In the genomic region with DNA sequence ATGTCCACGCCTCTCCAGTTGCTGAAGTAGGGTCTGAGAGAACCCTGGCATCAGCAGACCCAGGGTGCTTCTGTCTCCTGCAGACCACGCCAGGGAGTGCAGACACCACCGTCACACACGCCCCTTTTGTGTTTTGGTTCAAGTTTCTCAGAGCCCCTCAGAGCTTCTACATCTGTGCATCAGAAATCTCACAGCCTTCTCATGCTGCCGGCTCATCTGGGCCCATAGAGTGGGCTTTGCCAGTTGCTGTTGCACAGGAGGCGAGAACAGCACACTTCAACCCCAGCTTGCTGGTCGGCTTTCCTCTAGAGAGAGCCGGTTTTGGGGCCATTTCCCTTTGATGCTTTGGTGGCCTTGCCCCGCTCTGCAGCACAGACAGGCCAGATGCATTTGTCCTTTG, we compare ENCODE assay signal across 15 cellular contexts.
DNase-seq lines count a peak whose midpoint lies in the region; ATAC-seq and TF ChIP-seq lines count a peak whose summit lies in the region.
"Had no signal": no experiment of that assay in that cellular context is flagged by ENCODE, and none has a peak within 500 bp of the region (broad histone marks: within the 10 kb centered on the region; RNA-seq: fewer than 3 reads in every experiment).

No MANE protein-coding gene starts in this region.

- no peaks in the 10 kb centered on the region for H3K27me3 Mint-ChIP-seq in activated CD4-positive, alpha-beta memory T cell treated with anti-CD3 and anti-CD28 coated beads for 36 hours
- no peaks in the 10 kb centered on the region for H3K27me3 Mint-ChIP-seq in activated CD4-positive, alpha-beta memory T cell treated with anti-CD3 and anti-CD28 coated beads, Interleukin-2, amount 10 ng/mL, durations not matched to agents 7 days and 5 days

- peaks cover 65% of the 10 kb centered on the region for H4K20me1 ChIP-seq in BLaER1

- peak overlapping the region; percentile 74 for H3K4me2 ChIP-seq in BLaER1

- H3K9me3 ChIP-seq in BLaER1, result no peaks in the 10 kb centered on the region
- no peaks in the 10 kb centered on the region for H3K9me3 ChIP-seq in gastrocnemius medialis

- H3K9me3 Mint-ChIP-seq in activated CD4-positive, alpha-beta memory T cell treated with anti-CD3 and anti-CD28 coated beads for 36 hours, result no peaks in the 10 kb centered on the region
- H3K9me3 Mint-ChIP-seq in activated CD4-positive, alpha-beta memory T cell treated with anti-CD3 and anti-CD28 coated beads, Interleukin-2, amount 10 ng/mL, durations not matched to agents 7 days and 5 days, result no peaks in the 10 kb centered on the region

- H3K27ac Mint-ChIP-seq in activated CD4-positive, alpha-beta memory T cell treated with anti-CD3 and anti-CD28 coated beads for 36 hours, result peak overlapping the region; percentile 42
- H3K27ac Mint-ChIP-seq in activated CD4-positive, alpha-beta memory T cell treated with anti-CD3 and anti-CD28 coated beads, Interleukin-2, amount 10 ng/mL, durations not matched to agents 7 days and 5 days, result no peak overlapping the region

- TF ChIP-seq CTCF in coronary artery (IDR thresholded peaks at IDR 0.05) (no peak), gastrocnemius medialis (IDR thresholded peaks at IDR 0.05 in 4 of 5, conservative IDR thresholded peaks at IDR 0.05 in 1 of 5) (no peak)

- ATAC-seq in gastrocnemius medialis (no peak), HG02678 (IDR thresholded peaks at IDR 0.05; ENCODE audit: unreplicated experiment) (no peak), HG03139 (IDR thresholded peaks at IDR 0.05; ENCODE audit: unreplicated experiment) (no peak)

- no peak for DNase-seq in activated CD4-positive, alpha-beta memory T cell treated with anti-CD3 and anti-CD28 coated beads for 36 hours
- no peak for DNase-seq in activated CD4-positive, alpha-beta memory T cell treated with anti-CD3 and anti-CD28 coated beads, Interleukin-2, amount 10 ng/mL, durations not matched to agents 7 days and 5 days
- DNase-seq in coronary artery (ENCODE audit: low spot score) (peak; percentile 58), gastrocnemius medialis (no peak)
- DNase-seq in stimulated activated CD4-positive, alpha-beta T cell treated with anti-CD3 and anti-CD28 coated beads, Interleukin-4, amount 100 ng/mL, for 4 hours, result no peak
- DNase-seq: C1 segment of cervical spinal cord, DND-41, HCEC 1CT, NCI-H1930, NCI-H2171, NCI-H446, NCI-H69 had no signal

- H3K27ac ChIP-seq in BLaER1 (no peak overlapping the region), coronary artery (no peak overlapping the region), gastrocnemius medialis (peak overlapping the region; percentile 85 to 87 (median 85))

- intact Hi-C loops in activated CD4-positive, alpha-beta memory T cell treated with anti-CD3 and anti-CD28 coated beads for 36 hours (cut with micrococcal nuclease), result no loop called here
- intact Hi-C loops in gastrocnemius medialis (cut with DNase I; ENCODE audit: low total_unique reads), result loop anchor here (10.0 kb wide), 1 partner anchor 64 kb away; the partner anchor contains the start of genes CEMP1 and PDPK1

- peaks cover 89% of the 10 kb centered on the region for H3K4me1 ChIP-seq in BLaER1
- peaks cover 36 to 49% of the 10 kb centered on the region in 2 donors for H3K4me1 ChIP-seq in gastrocnemius medialis

- H3K4me3 ChIP-seq in BLaER1, result no peak overlapping the region
- no peak overlapping the region for H3K4me3 ChIP-seq in coronary artery
- no peak overlapping the region for H3K4me3 ChIP-seq in gastrocnemius medialis

- H3K27me3 ChIP-seq in BLaER1, result no peaks in the 10 kb centered on the region
- H3K27me3 ChIP-seq in gastrocnemius medialis, result no peaks in the 10 kb centered on the region

- CTCF ChIA-PET in activated CD4-positive, alpha-beta memory T cell treated with anti-CD3 and anti-CD28 coated beads for 36 hours (lab: Charles Lee), result no interaction called here
- CTCF ChIA-PET in activated CD4-positive, alpha-beta memory T cell treated with anti-CD3 and anti-CD28 coated beads, Interleukin-2, amount 10 ng/mL, durations not matched to agents 7 days and 5 days (lab: Charles Lee), result no interaction called here

- no peak for TF ChIP-seq POLR2A in gastrocnemius medialis (IDR thresholded peaks at IDR 0.05)

- POLR2A ChIA-PET in activated CD4-positive, alpha-beta memory T cell treated with anti-CD3 and anti-CD28 coated beads for 36 hours (lab: Charles Lee), result no interaction called here
- POLR2A ChIA-PET in activated CD4-positive, alpha-beta memory T cell treated with anti-CD3 and anti-CD28 coated beads, Interleukin-2, amount 10 ng/mL, durations not matched to agents 7 days and 5 days (lab: Charles Lee), result no interaction called here

- no peak overlapping the region for H3K4me3 Mint-ChIP-seq in activated CD4-positive, alpha-beta memory T cell treated with anti-CD3 and anti-CD28 coated beads for 36 hours
- no peak overlapping the region for H3K4me3 Mint-ChIP-seq in activated CD4-positive, alpha-beta memory T cell treated with anti-CD3 and anti-CD28 coated beads, Interleukin-2, amount 10 ng/mL, durations not matched to agents 7 days and 5 days

- peaks cover 15% of the 10 kb centered on the region for H3K36me3 Mint-ChIP-seq in activated CD4-positive, alpha-beta memory T cell treated with anti-CD3 and anti-CD28 coated beads for 36 hours
- H3K36me3 Mint-ChIP-seq in activated CD4-positive, alpha-beta memory T cell treated with anti-CD3 and anti-CD28 coated beads, Interleukin-2, amount 10 ng/mL, durations not matched to agents 7 days and 5 days (ENCODE audit: low read depth), result peaks cover 13% of the 10 kb centered on the region

- peaks cover 26% of the 10 kb centered on the region for H3K4me1 Mint-ChIP-seq in activated CD4-positive, alpha-beta memory T cell treated with anti-CD3 and anti-CD28 coated beads for 36 hours (ENCODE audit: low read depth)
- H3K4me1 Mint-ChIP-seq in activated CD4-positive, alpha-beta memory T cell treated with anti-CD3 and anti-CD28 coated beads, Interleukin-2, amount 10 ng/mL, durations not matched to agents 7 days and 5 days, result peaks cover 6% of the 10 kb centered on the region

- no peak overlapping the region for H3K9ac ChIP-seq in BLaER1

- H3K36me3 ChIP-seq in BLaER1 (peaks cover 25% of the 10 kb centered on the region), gastrocnemius medialis (peaks cover 0 to 8% of the 10 kb centered on the region in 2 donors)

- in situ Hi-C loops in gastrocnemius medialis (cut with MboI; ENCODE audit: low sequenced_read_pairs in 4 of 4), result no loop called here

Comparison
In these comparisons a context has a peak if more than half of its experiments do, and no peak if none do; other contexts are left out.
1. H3K27ac ChIP-seq: peak in gastrocnemius medialis (4 of 4); none in BLaER1 (single experiment) and coronary artery (0 of 2).